16 cellular contexts compared by ENCODE assay signal in genomic region chr12:2076196-2076570, GRCh38. TPM values are rescaled to one million over a fixed set of nuclear protein-coding genes. Genes with fewer than 3 reads are reported as not detected.
DNase-seq lines count a peak whose midpoint lies in the region; ATAC-seq and TF ChIP-seq lines count a peak whose summit lies in the region.
"Had no signal": no experiment of that assay in that cellular context is flagged by ENCODE, and none has a peak within 500 bp of the region (broad histone marks: within the 10 kb centered on the region; RNA-seq: fewer than 3 reads in every experiment).

No MANE protein-coding gene starts in this region.

- ATAC-seq in left ventricle myocardium superior (peak; percentile 44), HG02884 (IDR thresholded peaks at IDR 0.05; ENCODE audit: unreplicated experiment) (no peak)
- ATAC-seq: activated naive CD4-positive, alpha-beta T cell treated with anti-CD3 and anti-CD28 coated beads, Interleukin-2, amount 50 U/mL, for 72 hours had no signal

- peaks cover 6% of the 10 kb centered on the region; the same call in 1 of the 2 replicates for H3K4me1 ChIP-seq in BLaER1
- peaks cover 0 to 63% (median 57%) of the 10 kb centered on the region in 4 donors for H3K4me1 ChIP-seq in sigmoid colon

- WGBS in sigmoid colon, 2 donors: 74 to 79% methylated on average over 9 of the region's 9 CpGs

- H3K27ac ChIP-seq in BLaER1 (no peak overlapping the region), coronary artery (peak overlapping the region; percentile 91 to 93), sigmoid colon (peak overlapping the region; percentile 83 to 98 (median 84))

- H3K9me3 ChIP-seq in BLaER1 (peaks cover 15% of the 10 kb centered on the region), sigmoid colon (no peaks in the 10 kb centered on the region)

- no peak for DNase-seq in coronary artery (ENCODE audit: low spot score)
- no peak for DNase-seq in left ventricle myocardium superior
- peak; percentile 83 for DNase-seq in sigmoid colon
- DNase-seq in posterior cingulate gyrus: no peak
- DNase-seq in glomerular visceral epithelial cell (ENCODE audit: extremely low spot score): no peak
- DNase-seq in anterior cingulate cortex (lab: John Stamatoyannopoulos, UW): no peak
- DNase-seq: activated CD8-positive, alpha-beta memory T cell treated with anti-CD3 and anti-CD28 coated beads, Interleukin-2, amount 50 U/mL, for 48 hours; DMS 273 treated with DMSO at 0.1 percent for 48 hours; KBM-7; NCI-H2227 treated with DMSO at 0.1 percent for 48 hours; SHP77 had no signal

- H3K27me3 ChIP-seq in BLaER1 (no peaks in the 10 kb centered on the region), sigmoid colon (no peaks in the 10 kb centered on the region)

- intact Hi-C loops in left ventricle myocardium superior (cut with micrococcal nuclease) (no loop called here), sigmoid colon (cut with DNase I) (no loop called here), posterior cingulate gyrus (cut with DNase I) (no loop called here)

- no peak for TF ChIP-seq CTCF in coronary artery (IDR thresholded peaks at IDR 0.05)
- TF ChIP-seq CTCF in sigmoid colon (IDR thresholded peaks at IDR 0.05): no peak

- TF ChIP-seq POLR2A in sigmoid colon (IDR thresholded peaks at IDR 0.05): no peak

- peak in 2 of 4 donors; percentile 85 to 87 for TF ChIP-seq EP300 in sigmoid colon (IDR thresholded peaks at IDR 0.05)

- no peaks in the 10 kb centered on the region for H4K20me1 ChIP-seq in BLaER1

- H3K4me3 ChIP-seq in BLaER1 (no peak overlapping the region), coronary artery (peak overlapping the region; percentile 39), sigmoid colon (peak overlapping the region in 1 of 4 donors; percentile 14)

- 0 out of 2 replicates have a peak overlapping the region, but pooled peaks have one; percentile 9 for H3K4me2 ChIP-seq in BLaER1

- no peaks in the 10 kb centered on the region for H3K36me3 ChIP-seq in BLaER1
- H3K36me3 ChIP-seq in sigmoid colon: no peaks in the 10 kb centered on the region

- H3K9ac ChIP-seq in BLaER1: no peak overlapping the region

RNA-seq across cellular contexts. Expression of gene CACNA1C, which starts 23.4 kb away (rescaled TPM):
- 201 TPM for total RNA-seq in left ventricle myocardium superior
- 100 to 1,000 TPM in 2 of 4 donors, 10 to 100 TPM in 2; 62.0 to 213 (median 119) TPM for total RNA-seq in sigmoid colon
- 1 to 10 TPM in 1 of 3 donors, under 1 TPM in 2; 0.46 to 7.6 (median 0.60) TPM for polyA plus RNA-seq in sigmoid colon
- total RNA-seq: myocyte had no signal
- polyA plus RNA-seq: keratinocyte had no signal
